In genomic region chr19:29665826-29666633, GRCh38 we compare ENCODE assay signal across 8 cellular contexts. TPM values are rescaled to one million over a fixed set of nuclear protein-coding genes. Genes with fewer than 3 reads are reported as not detected.
DNase-seq lines count a peak whose midpoint lies in the region; ATAC-seq and TF ChIP-seq lines count a peak whose summit lies in the region.

No MANE protein-coding gene starts in this region.

- peak overlapping the region; percentile 76 for H3K4me3 ChIP-seq in WERI-Rb-1 (ENCODE audit: low read depth, low read length)
- H3K4me3 ChIP-seq in fibroblast of pulmonary artery (replicated peaks; ENCODE audit: low read depth, low read length) = peak overlapping the region; percentile 69
- H3K4me3 ChIP-seq in neural cell (ENCODE audit: low read length) = peak overlapping the region; percentile 78

- H3K36me3 ChIP-seq in WERI-Rb-1 = no peaks in the 10 kb centered on the region
- no peaks in the 10 kb centered on the region for H3K36me3 ChIP-seq in neural cell (ENCODE audit: insufficient read depth, low read length)

- DNase-seq in DMS79 (lab: John Stamatoyannopoulos, UW) (peak; percentile 4), WERI-Rb-1 (no peak), fibroblast of pulmonary artery (ENCODE audit: low read depth) (peak; percentile 70), NOMO-1 (lab: John Stamatoyannopoulos, UW; ENCODE audit: unreplicated experiment in 2 of 2) (no peak), NCI-H345 treated with DMSO at 0.1 percent for 48 hours (lab: John Stamatoyannopoulos, UW; ENCODE audit: unreplicated experiment) (no peak), SIG-M5 (lab: John Stamatoyannopoulos, UW) (no peak)

- TF ChIP-seq RAD21 in neural cell (conservative IDR thresholded peaks at IDR 0.05) = no peak

- H3K27me3 ChIP-seq in WERI-Rb-1 (ENCODE audit: insufficient read depth, low read depth, severe bottlenecking) (no peaks in the 10 kb centered on the region), neural cell (ENCODE audit: insufficient read depth, low read depth, low read length) (peaks cover 26% of the 10 kb centered on the region)

- TF ChIP-seq CTCF in WERI-Rb-1 (IDR thresholded peaks at IDR 0.05; ENCODE audit: low read depth, low read length) (no peak), fibroblast of pulmonary artery (IDR thresholded peaks at IDR 0.05; ENCODE audit: low read length, missing control alignments) (no peak), neural cell (IDR thresholded peaks at IDR 0.05; ENCODE audit: poor library complexity, severe bottlenecking) (no peak)

- no peaks in the 10 kb centered on the region for H3K9me3 ChIP-seq in WERI-Rb-1 (ENCODE audit: severe bottlenecking)
- no peaks in the 10 kb centered on the region for H3K9me3 ChIP-seq in neural cell (ENCODE audit: low read length)

- H2AFZ ChIP-seq in neural cell (ENCODE audit: low read depth, low read length) = no peak overlapping the region

- peak overlapping the region; percentile 65 for H3K4me2 ChIP-seq in neural cell (ENCODE audit: low read length)

- no peaks in the 10 kb centered on the region for H4K20me1 ChIP-seq in neural cell (ENCODE audit: insufficient read depth)

- H3K27ac ChIP-seq in WERI-Rb-1 (no peak overlapping the region), neural cell (ENCODE audit: low read length) (no peak overlapping the region)

- peak overlapping the region; percentile 47 for H3K9ac ChIP-seq in neural cell (ENCODE audit: low read length)

- no peaks in the 10 kb centered on the region for H3F3A ChIP-seq in neural cell (ENCODE audit: insufficient read depth, low read length, poor library complexity, severe bottlenecking)

- no peaks in the 10 kb centered on the region for H3K9me2 ChIP-seq in neural cell (ENCODE audit: insufficient read depth, low read length)

- H3K79me2 ChIP-seq in neural cell (replicated peaks; ENCODE audit: insufficient read depth, low read length) = no peaks in the 10 kb centered on the region

- TF ChIP-seq EP300 in neural cell (conservative IDR thresholded peaks at IDR 0.05; ENCODE audit: poor library complexity, severe bottlenecking) = no peak

- peak; percentile 7 for ATAC-seq in HG02885 (IDR thresholded peaks at IDR 0.05; ENCODE audit: poor library complexity, unreplicated experiment)

TF ChIP-seq in neural cell, 6 proteins besides CTCF, POLR2A, EP300 and RAD21:
- TF ChIP-seq EZH2 (IDR thresholded peaks at IDR 0.05; ENCODE audit: borderline replicate concordance, insufficient read depth, low read length, poor library complexity, severe bottlenecking) = no peak
- no peak for TF ChIP-seq REST (IDR thresholded peaks at IDR 0.05; ENCODE audit: borderline replicate concordance)
- no peak for TF ChIP-seq TAF1 (IDR thresholded peaks at IDR 0.05; ENCODE audit: low read depth)
- TF ChIP-seq MXI1 (conservative IDR thresholded peaks at IDR 0.05; ENCODE audit: poor library complexity, severe bottlenecking) = no peak
- no peak for TF ChIP-seq SMC3 (conservative IDR thresholded peaks at IDR 0.05; ENCODE audit: poor library complexity)
- no peak for TF ChIP-seq POLR2AphosphoS5 (IDR thresholded peaks at IDR 0.05)

RNA-seq across cellular contexts. Expression of gene PLEKHF1, which starts 0.8 kb away (rescaled TPM):
- not detected in 2 replicates for polyA plus RNA-seq in neural cell
- polyA minus RNA-seq in neural cell = not detected in 2 replicates

RNA-seq across cellular contexts. Expression of gene C19orf12, which starts 49.0 kb away (rescaled TPM):
- polyA plus RNA-seq in neural cell = 77.0 and 83.8 TPM in 2 replicates
- polyA minus RNA-seq in neural cell = 57.2 and 60.9 TPM in 2 replicates

RNA-seq across cellular contexts. Expression of gene POP4, which starts 59.9 kb away (rescaled TPM):
- 95.2 and 101 TPM in 2 replicates for polyA plus RNA-seq in neural cell
- 61.4 and 64.8 TPM in 2 replicates for polyA minus RNA-seq in neural cell

Comparison
In these comparisons a context has a peak if more than half of its experiments do, and no peak if none do; other contexts are left out.
1. DNase-seq: peak in DMS79 (single experiment) and fibroblast of pulmonary artery (single experiment); none in WERI-Rb-1 (single experiment), NOMO-1 (0 of 2), NCI-H345 treated with DMSO at 0.1 percent for 48 hours (single experiment) and SIG-M5 (single experiment).
2. Peak in every context shown above with its lines, with median percentiles within 50 percentile points of each other: H3K4me3 ChIP-seq.